Comparison of ENCODE assay signal across 10 cellular contexts in genomic region chr2:85865539-85866164, GRCh38. TPM values are rescaled to one million over a fixed set of nuclear protein-coding genes. Genes with fewer than 3 reads are reported as not detected.
DNase-seq lines count a peak whose midpoint lies in the region; ATAC-seq, FAIRE-seq and TF ChIP-seq lines count a peak whose summit lies in the region.
"Had no signal": no experiment of that assay in that cellular context is flagged by ENCODE, and none has a peak within 500 bp of the region (broad histone marks: within the 10 kb centered on the region; RNA-seq: fewer than 3 reads in every experiment).

No MANE protein-coding gene starts in this region.

- peak; percentile 73 for DNase-seq in GM06990 (ENCODE audit: extremely low read depth, insufficient read length)
- DNase-seq in GM19238 (ENCODE audit: insufficient read length, low spot score) = peak; percentile 41
- DNase-seq in GM12878 (ENCODE audit: low read depth, low spot score) = peak; percentile 62
- DNase-seq in medulla oblongata (ENCODE audit: extremely low spot score) = no peak
- DNase-seq in left lobe of liver (ENCODE audit: low spot score) = no peak
- no peak for DNase-seq in HepG2 (ENCODE audit: low spot score)
- no peak for DNase-seq in head of caudate nucleus
- DNase-seq: activated CD4-positive, CD25-positive, alpha-beta regulatory T cell; NCI-H1105 had no signal

- SMC1A ChIA-PET in GM12878 (lab: Charles Lee; ENCODE audit: uncharacterized antibody, unreplicated experiment) = interaction anchor here (0.8 to 6.3 kb wide), 13 partner anchors 10 to 285 kb away, joined by 3 to 112 read pairs (median 10); partner anchors contain the start of gene ST3GAL5

- H3K36me3 ChIP-seq in GM06990 (ENCODE audit: control insufficient read depth, insufficient read depth, low read length) (no peaks in the 10 kb centered on the region), GM12878 (ENCODE audit: control insufficient read depth in 2 of 2, insufficient read depth in 2 of 2, low read length in 1 of 2) (peaks cover 0 to 1% of the 10 kb centered on the region in 2 experiments; a peak in 1 of 4 replicates), HepG2 (replicated peaks in 1 of 2; ENCODE audit: control insufficient read depth in 1 of 2, insufficient read depth in 2 of 2, low read length in 2 of 2) (no peaks in the 10 kb centered on the region)

- CTCF ChIA-PET in GM12878 (lab: Yijun Ruan, JAX) = interaction anchor here (1.3 to 6.6 kb wide), 7 partner anchors 13 to 214 kb away, joined by 4 to 62 read pairs (median 8); partner anchors contain the start of gene ST3GAL5
- CTCF ChIA-PET in HepG2 (lab: Yijun Ruan, JAX; ENCODE audit: low intra/inter-chr PET ratio, low total read pairs) = no interaction called here

- H3K27me3 ChIP-seq in GM06990 (replicated peaks; ENCODE audit: control insufficient read depth, insufficient read depth, low read length) (no peaks in the 10 kb centered on the region), GM12878 (replicated peaks in 1 of 2; ENCODE audit: control insufficient read depth in 2 of 2, insufficient read depth in 2 of 2, low read length in 1 of 2) (no peaks in the 10 kb centered on the region), HepG2 (ENCODE audit: control insufficient read depth in 1 of 2, insufficient read depth in 2 of 2, low read length in 2 of 2) (no peaks in the 10 kb centered on the region)

- H3K9ac ChIP-seq in GM12878 (ENCODE audit: control insufficient read depth, insufficient read depth, low read length) = no peak overlapping the region; the same call in 1 of the 2 replicates
- no peak overlapping the region for H3K9ac ChIP-seq in HepG2 (ENCODE audit: insufficient read depth, low read depth, low read length)

- peak; percentile 51 for ATAC-seq in HG03103 (IDR thresholded peaks at IDR 0.05; ENCODE audit: low read depth, unreplicated experiment)
- peak; percentile 90 for ATAC-seq in GM12878
- no peak for ATAC-seq in left lobe of liver
- no peak for ATAC-seq in HepG2

- H3K4me1 ChIP-seq in GM12878 (ENCODE audit: control insufficient read depth, insufficient read depth, low read length) (peaks cover 24% of the 10 kb centered on the region), HepG2 (ENCODE audit: insufficient read depth, low read length) (no peaks in the 10 kb centered on the region)

- H4K20me1 ChIP-seq in GM12878 (ENCODE audit: control insufficient read depth, insufficient read depth) (no peaks in the 10 kb centered on the region), HepG2 (ENCODE audit: insufficient read depth, low read length) (no peaks in the 10 kb centered on the region)

- H3K9me3 ChIP-seq in GM12878 (replicated peaks; ENCODE audit: control insufficient read depth, insufficient read depth, low read length) (no peaks in the 10 kb centered on the region), HepG2 (ENCODE audit: low read length) (no peaks in the 10 kb centered on the region)

- TF ChIP-seq RAD21 in GM12878 (IDR thresholded peaks at IDR 0.05; ENCODE audit: insufficient read depth, low read depth, low read length) (peak; percentile 7; the same call in 1 of the 2 replicates), HepG2 (CRISPR knock-in tag; IDR thresholded peaks at IDR 0.05) (no peak)

- POLR2A ChIA-PET in GM12878 (lab: Charles Lee) = interaction anchor here (0.7 to 3.6 kb wide), 8 partner anchors 10 to 134 kb away, joined by 3 to 14 read pairs (median 4); partner anchors contain the start of gene ST3GAL5
- POLR2A ChIA-PET in HepG2 (lab: Yijun Ruan, JAX) = no interaction called here

- H3K27ac ChIP-seq in GM12878 (ENCODE audit: control insufficient read depth, insufficient read depth) (no peak overlapping the region), HepG2 (ENCODE audit: extremely low read length, insufficient read depth, low read length) (no peak overlapping the region)

- no peak overlapping the region; the same call in 1 of the 2 replicates for H2AFZ ChIP-seq in GM12878 (ENCODE audit: control insufficient read depth, low read depth, low read length)
- H2AFZ ChIP-seq in HepG2 (ENCODE audit: low read length) = no peak overlapping the region

- H3K4me2 ChIP-seq in GM12878 (ENCODE audit: control insufficient read depth, insufficient read depth) (peak overlapping the region; percentile 83), HepG2 (ENCODE audit: low read depth, low read length) (no peak overlapping the region)

- H3K4me3 ChIP-seq in GM06990 (replicated peaks; ENCODE audit: low read depth, low read length) = no peak overlapping the region
- H3K4me3 ChIP-seq in GM12878 = no peak overlapping the region; the same call in 1 of the 2 replicates
- H3K4me3 ChIP-seq in HepG2 (replicated peaks in 1 of 3; ENCODE audit: insufficient read depth in 1 of 3, low read depth in 2 of 3, low read length in 3 of 3) = no peak overlapping the region

- no peaks in the 10 kb centered on the region for H3K79me2 ChIP-seq in GM12878 (ENCODE audit: control insufficient read depth, insufficient read depth, low read length)
- H3K79me2 ChIP-seq in HepG2 (ENCODE audit: insufficient read depth, low read length) = no peaks in the 10 kb centered on the region

- FAIRE-seq in GM12878 (lab: Jason Lieb, UNC) = peak; percentile 95
- FAIRE-seq in HepG2 (lab: Jason Lieb, UNC) = no peak

- RAD21 ChIA-PET in GM12878 (lab: Charles Lee; ENCODE audit: unreplicated experiment) = interaction anchor here (0.5 to 6.1 kb wide), 12 partner anchors 12 to 215 kb away, joined by 3 to 59 read pairs (median 4); partner anchors contain the start of gene ST3GAL5

- TF ChIP-seq POLR2A in GM12878 (IDR thresholded peaks at IDR 0.05; ENCODE audit: low read depth, low read length) (no peak), HepG2 (IDR thresholded peaks at IDR 0.05; ENCODE audit: insufficient read depth in 1 of 2, low read depth in 2 of 2, low read length in 2 of 2) (no peak)

- TF ChIP-seq CTCF in GM06990 (IDR thresholded peaks at IDR 0.05; ENCODE audit: insufficient read depth, low read length, poor library complexity, severe bottlenecking) (no peak), GM12878 (IDR thresholded peaks at IDR 0.05 in 2 of 3, conservative IDR thresholded peaks at IDR 0.05 in 1 of 3; ENCODE audit: control insufficient read depth in 2 of 3, extremely low read depth in 1 of 3, insufficient read depth in 1 of 3, low read depth in 3 of 3, low read length in 3 of 3) (no peak), HepG2 (CRISPR knock-in tag; IDR thresholded peaks at IDR 0.05) (no peak)

- BruUV-seq in GM12878 (replicated peaks; lab: Mats Ljungman, UMichigan) = TSS peak; percentile 23
- BruUV-seq in HepG2 (replicated peaks; lab: Mats Ljungman, UMichigan) = no TSS peak

- WGBS in GM12878 (ENCODE audit: insufficient coverage, insufficient replicate concordance, low lambda C conversion rate, missing lambda C conversion rate) = 47% methylated on average over 6 of the region's 6 CpGs
- 53% methylated on average over 6 of the region's 6 CpGs for WGBS in HepG2 (ENCODE audit: low lambda C conversion rate)

- peak in 1 of 2 experiments; percentile 58; a peak in 1 of 4 replicates for TF ChIP-seq EP300 in GM12878 (IDR thresholded peaks at IDR 0.05; ENCODE audit: borderline replicate concordance in 1 of 2, control insufficient read depth in 1 of 2, low read depth in 2 of 2, low read length in 2 of 2)
- TF ChIP-seq EP300 in HepG2 (IDR thresholded peaks at IDR 0.05; ENCODE audit: low read depth in 2 of 2, low read length in 2 of 2) = no peak
- no peak for TF ChIP-seq EP300 in HepG2 (CRISPR knock-in tag; IDR thresholded peaks at IDR 0.05; ENCODE audit: borderline replicate concordance)

- intact Hi-C loops in GM12878 (cut with micrococcal nuclease; ENCODE audit: unreplicated experiment) (no loop called here), HepG2 (cut with micrococcal nuclease; ENCODE audit: unreplicated experiment) (no loop called here), head of caudate nucleus (cut with DNase I) (no loop called here)

- in situ Hi-C loops in GM12878 (cut with MboI) = no loop called here
- in situ Hi-C loops in HepG2 (cut with HindIII; ENCODE audit: extremely low pct_ligation_motif_present, low pct_unique_long_range_greater_than_20kb) = no loop called here

RNA-seq across cellular contexts. Expression of gene ST3GAL5, which starts 23.1 kb away (rescaled TPM):
- 208 and 222 TPM in 2 replicates for total RNA-seq in GM12878 (2013; cell fraction: nucleolus; rRNA removed)
- total RNA-seq in GM12878 (2014; rRNA removed) (11.0 and 12.0 TPM in 2 replicates), GM12878 (2014; rRNA removed; fragmentation: Illumina TruSeq; extraction: Trizol) (10.7 and 12.0 TPM in 2 replicates), GM12878 (2021) (9.7 and 11.4 TPM in 2 replicates), left lobe of liver (12.8 TPM), HepG2 (2016; rRNA removed; fragmentation: Illumina TruSeq; extraction: Trizol) (1.3 TPM in 2 replicates)
- 3.8 TPM for polyA plus RNA-seq in GM12878 (2011; ENCODE audit: low read depth)
- polyA plus RNA-seq in GM12878 (2011; rRNA removed) (60.9 and 76.3 TPM in 2 replicates), GM12878 (2014; fragmentation: Illumina TruSeq; extraction: Trizol) (11.3 and 13.5 TPM in 2 replicates), GM12878 (2014; fragmentation: Nextera tagmentation; extraction: Ambion mirVana) (1 to 10 TPM; 5.6 to 7.5 TPM), GM12878 (2014; rRNA removed) (8.4 and 9.6 TPM in 2 replicates), GM12878 (2016; fragmentation: Nextera tagmentation; extraction: Ambion mirVana) (1 to 10 TPM; 5.2 to 6.3 TPM), HepG2 (2011; rRNA removed) (2.0 and 2.1 TPM in 2 replicates)
- 31.9 and 36.9 TPM in 2 replicates for polyA plus RNA-seq in GM12878 (2011; cell fraction: cytosol; rRNA removed)
- polyA plus RNA-seq in GM12878 (2011; cell fraction: nucleus; rRNA removed) = 55.5 and 60.3 TPM in 2 replicates
- 4.4 and 5.5 TPM in 2 replicates for polyA plus RNA-seq in GM12878 (2012)
- polyA minus RNA-seq in GM12878 (2011; rRNA and poly(A)+ RNA removed) = 62.2 and 83.2 TPM in 2 replicates
- 13.5 and 18.3 TPM in 2 replicates for polyA minus RNA-seq in GM12878 (2011; cell fraction: cytosol; rRNA and poly(A)+ RNA removed)
- polyA minus RNA-seq in GM12878 (2011; cell fraction: nucleus; rRNA and poly(A)+ RNA removed) = 42.6 and 63.8 TPM in 2 replicates
- 1.4 and 2.7 TPM in 2 replicates for total RNA-seq in HepG2 (2016; cell fraction: cytosol; rRNA removed; fragmentation: Illumina TruSeq; extraction: Trizol; ENCODE audit: low read depth)
- 1.3 and 1.4 TPM in 2 replicates for total RNA-seq in HepG2 (2016; cell fraction: insoluble cytoplasmic fraction; rRNA removed; fragmentation: Illumina TruSeq; extraction: Trizol)
- 3.0 and 3.4 TPM in 2 replicates for total RNA-seq in HepG2 (2016; cell fraction: membrane; rRNA removed; fragmentation: Illumina TruSeq; extraction: Trizol)
- 1.9 and 2.0 TPM in 2 replicates for total RNA-seq in HepG2 (2016; cell fraction: nucleus; rRNA removed; fragmentation: Illumina TruSeq; extraction: Trizol)
- 0.91 and 1.9 TPM in 2 replicates for polyA plus RNA-seq in HepG2 (2011; cell fraction: cytosol; rRNA removed)
- polyA plus RNA-seq in HepG2 (2011; cell fraction: nucleus; rRNA removed) = 1.2 and 1.9 TPM in 2 replicates
- 1.2 and 1.4 TPM in 2 replicates for polyA plus RNA-seq in HepG2 (2012)
- 2.0 and 2.2 TPM in 2 replicates for polyA plus RNA-seq in HepG2 (2016; cell fraction: cytosol; fragmentation: Illumina TruSeq; extraction: Trizol; ENCODE audit: low read depth)
- polyA plus RNA-seq in HepG2 (2016; cell fraction: insoluble cytoplasmic fraction; fragmentation: Illumina TruSeq; extraction: Trizol; ENCODE audit: low read depth) = 1.2 and 1.5 TPM in 2 replicates
- 1.9 and 2.8 TPM in 2 replicates for polyA plus RNA-seq in HepG2 (2016; cell fraction: membrane; fragmentation: Illumina TruSeq; extraction: Trizol; ENCODE audit: low read depth)
- polyA plus RNA-seq in HepG2 (2016; cell fraction: nucleus; fragmentation: Illumina TruSeq; extraction: Trizol; ENCODE audit: insufficient read depth, low read depth) = 2.6 and 2.7 TPM in 2 replicates
- polyA minus RNA-seq in HepG2 (2011; rRNA and poly(A)+ RNA removed; ENCODE audit: low replicate concordance) = 1.2 and 2.0 TPM in 2 replicates
- polyA minus RNA-seq in HepG2 (2011; cell fraction: cytosol; rRNA and poly(A)+ RNA removed) = 0.97 and 1.6 TPM in 2 replicates
- polyA minus RNA-seq in HepG2 (2011; cell fraction: nucleus; rRNA and poly(A)+ RNA removed) = 5.7 and 6.5 TPM in 2 replicates

Comparison
In these comparisons a context has a peak if more than half of its experiments do, and no peak if none do; other contexts are left out.
1. DNase-seq: peak in GM06990 (single experiment), GM19238 (single experiment) and GM12878 (single experiment); none in medulla oblongata (single experiment), left lobe of liver (single experiment), HepG2 (single experiment) and head of caudate nucleus (0 of 42).
2. ATAC-seq: peak in HG03103 (single experiment) and GM12878 (single experiment); none in left lobe of liver (single experiment) and HepG2 (single experiment).